In genomic region chr2:217669831-217670230, GRCh38 we compare ENCODE assay signal across 23 cellular contexts.
"Had no signal": no experiment of that assay in that cellular context is flagged by ENCODE, and none has a peak within 500 bp of the region (broad histone marks: within the 10 kb centered on the region; RNA-seq: fewer than 3 reads in every experiment).

No MANE protein-coding gene starts in this region.

- ATAC-seq: gastroesophageal sphincter, heart left ventricle, left cardiac atrium, pancreas, psoas muscle had no signal

- H3K27ac Mint-ChIP-seq: activated CD4-positive, alpha-beta memory T cell treated with anti-CD3 and anti-CD28 coated beads for 36 hours; activated naive CD8-positive, alpha-beta T cell treated with anti-CD3 and anti-CD28 coated beads for 36 hours; brain; memory B cell; stimulated activated naive CD8-positive, alpha-beta T cell treated with anti-CD3 and anti-CD28 coated beads, Interleukin-15, Interleukin-2, amounts not matched to agents 100 ng/mL and 50 ng/mL, for 24 hours; T-helper 1 cell treated with Interleukin-12 subunit alpha and Interleukin-12 subunit beta and Interleukin-4 antibody, amounts not matched to agents 30 μg/mL and 1 μg/mL, for 36 hours had no signal

- H3K27me3 ChIP-seq: esophagus muscularis mucosa, gastroesophageal sphincter, heart left ventricle, neutrophil, pancreas, right atrium auricular region, tibial nerve had no signal

- H3K4me3 Mint-ChIP-seq: activated CD4-positive, alpha-beta memory T cell treated with anti-CD3 and anti-CD28 coated beads for 36 hours; activated naive CD8-positive, alpha-beta T cell treated with anti-CD3 and anti-CD28 coated beads for 36 hours; brain; memory B cell; nephron; stimulated activated naive CD8-positive, alpha-beta T cell treated with anti-CD3 and anti-CD28 coated beads, Interleukin-15, Interleukin-2, amounts not matched to agents 100 ng/mL and 50 ng/mL, for 24 hours; T-helper 1 cell treated with Interleukin-12 subunit alpha and Interleukin-12 subunit beta and Interleukin-4 antibody, amounts not matched to agents 30 μg/mL and 1 μg/mL, for 36 hours had no signal

- H3K4me3 ChIP-seq: esophagus muscularis mucosa, gastroesophageal sphincter, heart left ventricle, pancreas, psoas muscle, right atrium auricular region, tibial nerve had no signal

- H3K4me1 ChIP-seq: pancreas, psoas muscle, right atrium auricular region had no signal

- H3K36me3 Mint-ChIP-seq: activated CD4-positive, alpha-beta memory T cell treated with anti-CD3 and anti-CD28 coated beads for 36 hours; brain had no signal

- H3K9me3 Mint-ChIP-seq: activated CD4-positive, alpha-beta memory T cell treated with anti-CD3 and anti-CD28 coated beads for 36 hours; T-helper 1 cell treated with Interleukin-12 subunit alpha and Interleukin-12 subunit beta and Interleukin-4 antibody, amounts not matched to agents 30 μg/mL and 1 μg/mL, for 36 hours had no signal

- H3K27me3 Mint-ChIP-seq: activated CD4-positive, alpha-beta memory T cell treated with anti-CD3 and anti-CD28 coated beads for 36 hours had no signal

- H3K36me3 ChIP-seq: esophagus muscularis mucosa, gastroesophageal sphincter, heart left ventricle, neutrophil, pancreas, right atrium auricular region, tibial nerve had no signal

- H3K4me1 Mint-ChIP-seq: brain, memory B cell had no signal

- H3K9me3 ChIP-seq: esophagus muscularis mucosa, gastroesophageal sphincter, neutrophil, pancreas, psoas muscle, right atrium auricular region, tibial nerve had no signal

- H3K27ac ChIP-seq: esophagus muscularis mucosa, gastroesophageal sphincter, neutrophil, pancreas, psoas muscle, right atrium auricular region had no signal

- DNase-seq: activated CD4-positive, alpha-beta memory T cell treated with anti-CD3 and anti-CD28 coated beads for 36 hours; activated CD4-positive, alpha-beta T cell treated with anti-CD3 and anti-CD28 coated beads for 48 hours; activated naive CD4-positive, alpha-beta T cell treated with Interleukin-2 at 50 U/mL for 16 hours; activated naive CD8-positive, alpha-beta T cell treated with anti-CD3 and anti-CD28 coated beads for 36 hours; activated T-cell treated with anti-CD3 and anti-CD28 coated beads, Interleukin-2, amount 50 U/mL, for 48 hours; caudate nucleus; dermis blood vessel endothelial cell; effector memory CD4-positive, alpha-beta T cell; heart left ventricle; left cardiac atrium; pancreas; psoas muscle; stimulated activated CD4-positive, alpha-beta T cell treated with anti-CD3 and anti-CD28 coated beads, Interleukin-4, amount 100 ng/mL, for 4 hours had no signal
